Comparison of ENCODE assay signal across 14 cellular contexts in the genomic region with DNA sequence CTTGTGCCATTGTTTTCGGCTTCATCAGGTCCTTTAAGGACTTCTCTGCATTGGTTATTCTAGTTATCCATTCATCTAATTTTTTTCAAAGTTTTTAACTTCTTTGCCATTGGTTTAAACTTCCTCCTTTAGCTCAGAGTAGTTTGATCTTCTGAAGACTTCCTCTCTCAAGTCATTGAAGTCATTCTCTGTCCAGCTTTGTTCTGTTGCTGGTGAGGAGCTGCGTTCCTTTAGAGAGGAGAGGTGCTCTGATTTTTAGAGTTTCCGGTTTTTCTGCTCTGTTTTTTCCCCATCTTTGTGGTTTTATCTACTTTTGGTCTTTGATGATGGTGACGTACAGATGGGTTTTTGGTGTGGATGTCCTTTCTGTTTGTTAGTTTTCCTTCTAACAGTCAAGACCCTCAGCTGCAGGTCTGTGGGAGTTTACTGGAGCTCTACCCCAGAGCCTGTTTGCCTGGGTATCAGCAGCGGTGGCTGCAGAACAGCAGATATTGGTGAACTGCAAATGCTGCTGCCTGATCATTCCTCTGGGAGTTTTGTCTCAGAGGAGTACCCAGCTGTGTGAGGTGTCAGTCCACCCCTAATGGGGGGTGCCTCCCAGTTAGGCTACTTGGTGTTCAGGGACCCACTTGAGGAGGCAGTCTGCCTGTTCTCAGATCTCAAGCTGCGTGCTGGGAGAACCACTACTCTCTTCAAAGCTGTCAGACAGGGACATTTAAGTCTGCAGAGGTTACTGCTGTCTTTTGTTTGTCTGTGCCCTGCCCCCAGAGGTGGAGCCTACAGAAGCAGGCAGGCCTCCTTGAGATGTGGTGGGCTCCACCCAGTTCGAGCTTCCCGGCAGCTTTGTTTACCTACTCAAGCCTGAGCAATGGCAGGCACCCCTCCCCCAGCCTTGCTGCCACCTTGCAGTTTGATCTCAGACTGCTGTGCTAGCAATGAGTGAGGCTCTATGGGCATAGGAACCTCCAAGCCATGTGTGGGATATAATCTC. TPM values are rescaled to one million over a fixed set of nuclear protein-coding genes. Genes with fewer than 3 reads are reported as not detected.
DNase-seq lines count a peak whose midpoint lies in the region; ATAC-seq and TF ChIP-seq lines count a peak whose summit lies in the region.
"Not testable (repeated sequence)": the region's sequence is repeated elsewhere in the genome, so short reads cannot be mapped to it uniquely, and the experiment has no call there.
"Had no signal": no experiment of that assay in that cellular context is flagged by ENCODE, and none has a peak within 500 bp of the region (broad histone marks: within the 10 kb centered on the region; RNA-seq: fewer than 3 reads in every experiment).

No MANE protein-coding gene starts in this region.

- CTCF ChIA-PET in CD4-positive, alpha-beta T cell (lab: Charles Lee); T-cell (lab: Charles Lee): not testable (repeated sequence)

- H3K27me3 Mint-ChIP-seq in CD4-positive, alpha-beta T cell, result peaks cover 55% of the 10 kb centered on the region
- H3K27me3 Mint-ChIP-seq in T-cell, result peaks cover 14 to 19% of the 10 kb centered on the region in 2 donors
- H3K27me3 Mint-ChIP-seq in activated T-cell treated with anti-CD3 and anti-CD28 coated beads, Interleukin-2, amount 50 U/mL, for 4 hours (ENCODE audit: low read depth), result peaks cover 20% of the 10 kb centered on the region
- not testable (repeated sequence) for H3K27me3 Mint-ChIP-seq in activated naive CD4-positive, alpha-beta T cell treated with anti-CD3 and anti-CD28 coated beads, Interleukin-2, amount 50 U/mL, for 24 hours

- DNase-seq in CD4-positive, alpha-beta T cell, result peak; percentile 12 to 71 (median 36)
- DNase-seq in T-cell (peak; percentile 8 to 72 (median 40)), lower lobe of right lung (peak; percentile 48)
- DNase-seq in activated CD4-positive, alpha-beta T cell treated with anti-CD3 and anti-CD28 coated beads, Interleukin-2, amount 50 U/mL, for 4 hours, result peak; percentile 1 to 3
- DNase-seq in activated T-cell treated with anti-CD3 and anti-CD28 coated beads, Interleukin-2, amount 50 U/mL, for 4 hours, result peak; percentile 8
- DNase-seq in stimulated activated CD4-positive, alpha-beta T cell treated with anti-CD3 and anti-CD28 coated beads, TNF-alpha, amount 100 ng/mL, for 1 hour (ENCODE audit: low read depth in 3 of 3, low spot score in 1 of 3), result peak in 2 of 3 donors; percentile 4 to 9

- peak overlapping the region; percentile 1 for H3K4me3 Mint-ChIP-seq in CD4-positive, alpha-beta T cell
- H3K4me3 Mint-ChIP-seq in T-cell, result peak overlapping the region; percentile 4 to 10 (median 8)
- H3K4me3 Mint-ChIP-seq in activated T-cell treated with anti-CD3 and anti-CD28 coated beads, Interleukin-2, amount 50 U/mL, for 4 hours, result not testable (repeated sequence)
- H3K4me3 Mint-ChIP-seq in activated naive CD4-positive, alpha-beta T cell treated with anti-CD3 and anti-CD28 coated beads, Interleukin-2, amount 50 U/mL, for 24 hours, result peak overlapping the region; percentile 57

- not testable (repeated sequence) for ATAC-seq in CD4-positive, alpha-beta T cell (ENCODE audit: poor library complexity); activated T-cell treated with anti-CD3 and anti-CD28 coated beads, Interleukin-2, amount 50 U/mL, for 4 hours; lower lobe of right lung
- peak in 1 of 4 experiments; percentile 26 for ATAC-seq in T-cell (replicated peaks in 1 of 4)

- H3K27ac Mint-ChIP-seq in CD4-positive, alpha-beta T cell, result peak overlapping the region; percentile 53
- H3K27ac Mint-ChIP-seq in T-cell, result peak overlapping the region; percentile 19 to 74
- H3K27ac Mint-ChIP-seq in activated naive CD4-positive, alpha-beta T cell treated with anti-CD3 and anti-CD28 coated beads, Interleukin-2, amount 50 U/mL, for 24 hours, result peak overlapping the region; percentile 41

- not testable (repeated sequence) for H3K4me1 ChIP-seq in lower lobe of right lung

- not testable (repeated sequence) for H3K4me3 ChIP-seq in lower lobe of right lung

- not testable (repeated sequence) for H3K9me3 Mint-ChIP-seq in CD4-positive, alpha-beta T cell; T-cell; activated T-cell treated with anti-CD3 and anti-CD28 coated beads, Interleukin-2, amount 50 U/mL, for 4 hours
- H3K9me3 Mint-ChIP-seq in activated naive CD4-positive, alpha-beta T cell treated with anti-CD3 and anti-CD28 coated beads, Interleukin-2, amount 50 U/mL, for 24 hours, result peaks cover 12% of the 10 kb centered on the region

- peaks cover 13% of the 10 kb centered on the region for H3K4me1 Mint-ChIP-seq in CD4-positive, alpha-beta T cell (ENCODE audit: low read depth)
- H3K4me1 Mint-ChIP-seq in T-cell, result peaks cover 16 to 33% (median 29%) of the 10 kb centered on the region in 3 donors
- peaks cover 12% of the 10 kb centered on the region for H3K4me1 Mint-ChIP-seq in activated T-cell treated with anti-CD3 and anti-CD28 coated beads, Interleukin-2, amount 50 U/mL, for 4 hours (ENCODE audit: low read depth)
- H3K4me1 Mint-ChIP-seq in activated naive CD4-positive, alpha-beta T cell treated with anti-CD3 and anti-CD28 coated beads, Interleukin-2, amount 50 U/mL, for 24 hours, result peaks cover 38% of the 10 kb centered on the region

- intact Hi-C loops in CD4-positive, alpha-beta T cell (cut with DNase I, micrococcal nuclease); lower lobe of right lung (cut with DNase I): not testable (repeated sequence)

- TF ChIP-seq CTCF in CD4-positive, alpha-beta T cell (IDR thresholded peaks at IDR 0.05); lower lobe of right lung (IDR thresholded peaks at IDR 0.05): not testable (repeated sequence)

- H3K9me3 ChIP-seq in CD4-positive, alpha-beta T cell (ENCODE audit: control insufficient read depth, low read length); lower lobe of right lung: not testable (repeated sequence)

- not testable (repeated sequence) for H3K27me3 ChIP-seq in CD4-positive, alpha-beta T cell (ENCODE audit: control insufficient read depth, insufficient read depth, low read length); lower lobe of right lung (ENCODE audit: low read depth)

- H3K36me3 Mint-ChIP-seq in CD4-positive, alpha-beta T cell (ENCODE audit: low read depth); T-cell; activated T-cell treated with anti-CD3 and anti-CD28 coated beads, Interleukin-2, amount 50 U/mL, for 4 hours (ENCODE audit: insufficient read depth); activated naive CD4-positive, alpha-beta T cell treated with anti-CD3 and anti-CD28 coated beads, Interleukin-2, amount 50 U/mL, for 24 hours: not testable (repeated sequence)

- POLR2A ChIA-PET in CD4-positive, alpha-beta T cell (lab: Charles Lee), result not testable (repeated sequence)
- POLR2A ChIA-PET in T-cell (lab: Charles Lee), result interaction anchor here in 1 of 2 donors (0.6 kb wide), 1 partner anchor 355 kb away, joined by 3 read pairs; no protein-coding TSS in a partner anchor

- not testable (repeated sequence) for H3K27ac ChIP-seq in CD4-positive, alpha-beta T cell (ENCODE audit: low read depth, low read length); lower lobe of right lung

- not testable (repeated sequence) for H3K36me3 ChIP-seq in lower lobe of right lung

RNA-seq across cellular contexts. Expression of gene SLC22A25, which starts 7.6 kb away (rescaled TPM):
- total RNA-seq in CD4-positive, alpha-beta T cell, result not detected
- total RNA-seq in T-cell (not detected), lower lobe of right lung (not detected)
- not detected for total RNA-seq in activated T-cell treated with anti-CD3 and anti-CD28 coated beads, Interleukin-2, amount 50 U/mL, for 4 hours
- total RNA-seq: CD8-positive, alpha-beta memory T cell; G401; GM12878; H7; HFFc6; HT1080; IMR-90 had no signal
